Comparison of ENCODE assay signal across 13 cellular contexts in genomic region chr11:12695221-12695794, GRCh38. TPM values are rescaled to one million over a fixed set of nuclear protein-coding genes. Genes with fewer than 3 reads are reported as not detected.
DNase-seq lines count a peak whose midpoint lies in the region; ATAC-seq and TF ChIP-seq lines count a peak whose summit lies in the region.
"Had no signal": no experiment of that assay in that cellular context is flagged by ENCODE, and none has a peak within 500 bp of the region (broad histone marks: within the 10 kb centered on the region; RNA-seq: fewer than 3 reads in every experiment).

No MANE protein-coding gene starts in this region.

- POLR2A ChIA-PET in RWPE1 (lab: Yijun Ruan, JAX; ENCODE audit: low non-redundant PET): no interaction called here

- H3K4me3 Mint-ChIP-seq in mesothelial cell of epicardium: no peak overlapping the region
- H3K4me3 Mint-ChIP-seq: activated T-cell treated with anti-CD3 and anti-CD28 coated beads, Interleukin-2, amount 50 U/mL, for 24 hours; naive thymus-derived CD8-positive, alpha-beta T cell had no signal

- H3K9me3 ChIP-seq in thyroid gland (no peaks in the 10 kb centered on the region), Peyer's patch (no peaks in the 10 kb centered on the region)

- TF ChIP-seq POLR2A in thyroid gland (IDR thresholded peaks at IDR 0.05) (no peak), Peyer's patch (IDR thresholded peaks at IDR 0.05) (no peak)

- peaks cover 80 to 82% of the 10 kb centered on the region in 2 donors for H3K4me1 ChIP-seq in thyroid gland
- H3K4me1 ChIP-seq in Peyer's patch: peaks cover 0 to 41% (median 11%) of the 10 kb centered on the region in 4 donors

- DNase-seq in NCI-H82 treated with DMSO at 0.1 percent for 48 hours (lab: John Stamatoyannopoulos, UW; ENCODE audit: unreplicated experiment): peak; percentile 80
- no peak for DNase-seq in caudate nucleus (lab: John Stamatoyannopoulos, UW)
- DNase-seq in mesothelial cell of epicardium (ENCODE audit: low spot score in 2 of 2, unreplicated experiment in 2 of 2): no peak
- DNase-seq in thyroid gland: no peak
- DNase-seq in Peyer's patch: no peak
- DNase-seq in RWPE1 (ENCODE audit: low spot score): no peak
- no peak for DNase-seq in activated naive CD4-positive, alpha-beta T cell treated with anti-CD3 and anti-CD28 coated beads, Interleukin-2, amount 50 U/mL, for 72 hours (ENCODE audit: low spot score in 2 of 2)
- DNase-seq in NCI-H1048 (lab: John Stamatoyannopoulos, UW): no peak
- DNase-seq: activated T-cell treated with anti-CD3 and anti-CD28 coated beads, Interleukin-2, amount 50 U/mL, for 24 hours; naive thymus-derived CD8-positive, alpha-beta T cell; NCI-H146; NCI-H526 had no signal

- 71 to 78% methylated on average over 2 of the region's 2 CpGs for WGBS in thyroid gland, 2 donors

- CTCF ChIA-PET in RWPE1 (lab: Yijun Ruan, JAX): no interaction called here

- H3K36me3 ChIP-seq in thyroid gland (no peaks in the 10 kb centered on the region), Peyer's patch (no peaks in the 10 kb centered on the region)

- H3K27me3 Mint-ChIP-seq in mesothelial cell of epicardium (ENCODE audit: low read depth): no peaks in the 10 kb centered on the region

- H3K36me3 Mint-ChIP-seq in mesothelial cell of epicardium: no peaks in the 10 kb centered on the region
- H3K36me3 Mint-ChIP-seq in activated naive CD4-positive, alpha-beta T cell treated with anti-CD3 and anti-CD28 coated beads, Interleukin-2, amount 50 U/mL, for 72 hours: no peaks in the 10 kb centered on the region
- H3K36me3 Mint-ChIP-seq: naive thymus-derived CD8-positive, alpha-beta T cell had no signal

- TF ChIP-seq CTCF in mesothelial cell of epicardium (IDR thresholded peaks at IDR 0.05; ENCODE audit: unreplicated experiment) (no peak), thyroid gland (IDR thresholded peaks at IDR 0.05) (no peak), Peyer's patch (IDR thresholded peaks at IDR 0.05) (no peak), RWPE1 (conservative IDR thresholded peaks at IDR 0.05; ENCODE audit: low read depth) (no peak)

- ATAC-seq in activated naive CD4-positive, alpha-beta T cell treated with anti-CD3 and anti-CD28 coated beads, Interleukin-2, amount 50 U/mL, for 72 hours: no peak
- ATAC-seq: naive thymus-derived CD8-positive, alpha-beta T cell had no signal

- no peaks in the 10 kb centered on the region for H3K9me3 Mint-ChIP-seq in mesothelial cell of epicardium
- H3K9me3 Mint-ChIP-seq in activated naive CD4-positive, alpha-beta T cell treated with anti-CD3 and anti-CD28 coated beads, Interleukin-2, amount 50 U/mL, for 72 hours: no peaks in the 10 kb centered on the region
- H3K9me3 Mint-ChIP-seq: activated T-cell treated with anti-CD3 and anti-CD28 coated beads, Interleukin-2, amount 50 U/mL, for 24 hours; naive thymus-derived CD8-positive, alpha-beta T cell had no signal

- H3K27ac ChIP-seq in caudate nucleus (ENCODE audit: low read depth, low read length): peak overlapping the region; percentile 36
- H3K27ac ChIP-seq in thyroid gland: peak overlapping the region; percentile 91 to 95 (median 92)
- H3K27ac ChIP-seq in Peyer's patch: peak overlapping the region in 2 of 4 donors; percentile 74 to 93
- no peak overlapping the region for H3K27ac ChIP-seq in RWPE1
- H3K27ac ChIP-seq: C4-2B had no signal

- peaks cover 93% of the 10 kb centered on the region for H3K4me1 Mint-ChIP-seq in mesothelial cell of epicardium

- H3K27me3 ChIP-seq in thyroid gland: no peaks in the 10 kb centered on the region
- H3K27me3 ChIP-seq in Peyer's patch: no peaks in the 10 kb centered on the region

- H3K4me3 ChIP-seq in thyroid gland (replicated peaks in 1 of 3): no peak overlapping the region
- H3K4me3 ChIP-seq in Peyer's patch: no peak overlapping the region

- H3K27ac Mint-ChIP-seq in mesothelial cell of epicardium: peak overlapping the region; percentile 98
- H3K27ac Mint-ChIP-seq in activated naive CD4-positive, alpha-beta T cell treated with anti-CD3 and anti-CD28 coated beads, Interleukin-2, amount 50 U/mL, for 72 hours: no peak overlapping the region
- H3K27ac Mint-ChIP-seq: activated T-cell treated with anti-CD3 and anti-CD28 coated beads, Interleukin-2, amount 50 U/mL, for 24 hours had no signal

- intact Hi-C loops in thyroid gland (cut with DNase I): loop anchor here (10.0 kb wide), 1 partner anchor 109 kb away; no protein-coding TSS in a partner anchor

RNA-seq across cellular contexts. Expression of gene TEAD1, which starts 21.1 kb away (rescaled TPM):
- 156 to 163 TPM (median 161 TPM) in 3 replicates for total RNA-seq in mesothelial cell of epicardium
- 100 to 1,000 TPM in 1 of 4 donors, 10 to 100 TPM in 3; 71.5 to 109 (median 88.5) TPM for total RNA-seq in thyroid gland
- total RNA-seq in Peyer's patch: 100 to 1,000 TPM in 1 of 4 donors, 10 to 100 TPM in 3; 34.5 to 125 (median 65.1) TPM
- total RNA-seq in activated naive CD4-positive, alpha-beta T cell treated with anti-CD3 and anti-CD28 coated beads, Interleukin-2, amount 50 U/mL, for 72 hours: under 1 TPM; 0.14 to 0.18 TPM
- total RNA-seq: naive thymus-derived CD8-positive, alpha-beta T cell had no signal

Comparison
In these comparisons a context has a peak if more than half of its experiments do, and no peak if none do; other contexts are left out.
1. RNA of gene TEAD1, which starts 21.1 kb away (total RNA-seq): 156 to 163 TPM in mesothelial cell of epicardium, 71.5 to 109 TPM in thyroid gland and 34.5 to 125 TPM in Peyer's patch; 0.14 to 0.18 TPM in activated naive CD4-positive, alpha-beta T cell treated with anti-CD3 and anti-CD28 coated beads, Interleukin-2, amount 50 U/mL, for 72 hours; every median in the first group is over 10 times any median in the second.